In genomic region chrX:117376460-117376859, GRCh38 we compare ENCODE assay signal across 26 cellular contexts.
DNase-seq lines count a peak whose midpoint lies in the region; ATAC-seq, FAIRE-seq and TF ChIP-seq lines count a peak whose summit lies in the region.
"Had no signal": no experiment of that assay in that cellular context is flagged by ENCODE, and none has a peak within 500 bp of the region (broad histone marks: within the 10 kb centered on the region; RNA-seq: fewer than 3 reads in every experiment).

No MANE protein-coding gene starts in this region.

- no peak overlapping the region for H3K4me2 ChIP-seq in A549
- H3K4me2 ChIP-seq: smooth muscle cell had no signal

- no peak overlapping the region for H3K27ac Mint-ChIP-seq in mesothelial cell of epicardium
- H3K27ac Mint-ChIP-seq: activated CD4-positive, alpha-beta T cell treated with anti-CD3 and anti-CD28 coated beads for 36 hours; activated naive CD8-positive, alpha-beta T cell; brain; CD4-positive, CD25-positive, alpha-beta regulatory T cell; progenitor cell of endocrine pancreas had no signal

- CTCF ChIA-PET in A549 (lab: Yijun Ruan, JAX): no interaction called here

- no peaks in the 10 kb centered on the region for H3K9me3 ChIP-seq in A549
- no peaks in the 10 kb centered on the region for H3K9me3 ChIP-seq in MG63
- H3K9me3 ChIP-seq: mucosa of descending colon, vagina had no signal

- no peak for ATAC-seq in A549
- ATAC-seq in HG03039 (IDR thresholded peaks at IDR 0.05; ENCODE audit: unreplicated experiment): no peak
- ATAC-seq: activated CD4-positive, alpha-beta T cell treated with anti-CD3 and anti-CD28 coated beads for 36 hours; left colon; mucosa of descending colon had no signal

- TF ChIP-seq RAD21 in A549 (conservative IDR thresholded peaks at IDR 0.05 in 1 of 2, IDR thresholded peaks at IDR 0.05 in 1 of 2): no peak
- TF ChIP-seq RAD21 in Ishikawa (IDR thresholded peaks at IDR 0.05; ENCODE audit: low read depth): no peak

- H3K36me3 ChIP-seq in kidney epithelial cell (ENCODE audit: control insufficient read depth, insufficient read depth, low read length): no peaks in the 10 kb centered on the region
- no peaks in the 10 kb centered on the region for H3K36me3 ChIP-seq in MG63
- H3K36me3 ChIP-seq: vagina had no signal

- TF ChIP-seq POLR2A in A549 (IDR thresholded peaks at IDR 0.05; ENCODE audit: low read length): no peak

- POLR2A ChIA-PET in A549 (lab: Yijun Ruan, JAX): no interaction called here

- TF ChIP-seq CTCF in A549 (IDR thresholded peaks at IDR 0.05): no peak
- TF ChIP-seq CTCF in kidney epithelial cell (IDR thresholded peaks at IDR 0.05; ENCODE audit: insufficient read depth, low read length, poor library complexity, severe bottlenecking): no peak
- no peak for TF ChIP-seq CTCF in mesothelial cell of epicardium (IDR thresholded peaks at IDR 0.05; ENCODE audit: unreplicated experiment)

- H3K27me3 ChIP-seq in kidney epithelial cell (ENCODE audit: control insufficient read depth, insufficient read depth, low read length): no peaks in the 10 kb centered on the region
- H3K27me3 ChIP-seq in MG63: no peaks in the 10 kb centered on the region
- H3K27me3 ChIP-seq: vagina had no signal

- H3K27me3 Mint-ChIP-seq in mesothelial cell of epicardium (ENCODE audit: low read depth): no peaks in the 10 kb centered on the region
- H3K27me3 Mint-ChIP-seq: activated CD4-positive, alpha-beta T cell treated with anti-CD3 and anti-CD28 coated beads for 36 hours; activated naive CD8-positive, alpha-beta T cell; brain; CD4-positive, CD25-positive, alpha-beta regulatory T cell; progenitor cell of endocrine pancreas had no signal

- no peak for FAIRE-seq in A549 (lab: Jason Lieb, UNC)
- FAIRE-seq: frontal cortex had no signal

- DNase-seq in A549 (ENCODE audit: low read depth in 1 of 2, low spot score in 1 of 2) (peak in 1 of 2 experiments; percentile 41), astrocyte of the hippocampus (ENCODE audit: low read depth, low spot score) (peak; percentile 32), kidney epithelial cell (ENCODE audit: low read depth) (peak; percentile 4), hypothalamus (lab: John Stamatoyannopoulos, UW) (no peak), MG63 (no peak), mesothelial cell of epicardium (ENCODE audit: low spot score in 2 of 2, unreplicated experiment in 2 of 2) (no peak)
- DNase-seq: activated CD4-positive, alpha-beta T cell treated with anti-CD3 and anti-CD28 coated beads for 36 hours; CD4-positive, CD25-positive, alpha-beta regulatory T cell; cortex of kidney; DMS153; Kasumi-1; left colon; mucosa of descending colon; NCI-H1930; NCI-H446; NK-92 treated with Interleukin-12 subunit alpha and Interleukin-12 subunit beta, amount 100 ng/mL, for 24 hours; stimulated activated CD4-positive, alpha-beta T cell treated with anti-CD3 and anti-CD28 coated beads, Interleukin-4, amount 100 ng/mL, for 24 hours had no signal

- no peaks in the 10 kb centered on the region for H3K4me1 Mint-ChIP-seq in mesothelial cell of epicardium
- H3K4me1 Mint-ChIP-seq: activated CD4-positive, alpha-beta T cell treated with anti-CD3 and anti-CD28 coated beads for 36 hours; CD4-positive, CD25-positive, alpha-beta regulatory T cell; neural crest cell had no signal

- H3K36me3 Mint-ChIP-seq in mesothelial cell of epicardium: no peaks in the 10 kb centered on the region
- H3K36me3 Mint-ChIP-seq: activated naive CD8-positive, alpha-beta T cell; brain; CD4-positive, CD25-positive, alpha-beta regulatory T cell had no signal

- H3K4me1 ChIP-seq in A549: no peaks in the 10 kb centered on the region
- H3K4me1 ChIP-seq: vagina had no signal

- H3K9me3 Mint-ChIP-seq in mesothelial cell of epicardium: no peaks in the 10 kb centered on the region
- H3K9me3 Mint-ChIP-seq: brain, neural crest cell had no signal

- H3K4me3 ChIP-seq in A549 (no peak overlapping the region), kidney epithelial cell (ENCODE audit: low read depth, low read length) (no peak overlapping the region), MG63 (no peak overlapping the region)
- H3K4me3 ChIP-seq: mucosa of descending colon, smooth muscle cell, vagina had no signal

- H3K27ac ChIP-seq in A549: no peak overlapping the region
- H3K27ac ChIP-seq: vagina had no signal

- H3K4me3 Mint-ChIP-seq in mesothelial cell of epicardium: no peak overlapping the region
- H3K4me3 Mint-ChIP-seq: activated CD4-positive, alpha-beta T cell treated with anti-CD3 and anti-CD28 coated beads for 36 hours; activated naive CD8-positive, alpha-beta T cell; brain; CD4-positive, CD25-positive, alpha-beta regulatory T cell; neural crest cell had no signal

- TF ChIP-seq EP300 in A549 (IDR thresholded peaks at IDR 0.05) (no peak), Ishikawa (IDR thresholded peaks at IDR 0.05; ENCODE audit: borderline replicate concordance) (no peak)

TF ChIP-seq in A549, 52 proteins besides CTCF, POLR2A, EP300 and RAD21:
- no peak for TF ChIP-seq SMC3 (IDR thresholded peaks at IDR 0.05)
- TF ChIP-seq NR3C1 (IDR thresholded peaks at IDR 0.05): no peak
- no peak for TF ChIP-seq HDAC2 (IDR thresholded peaks at IDR 0.05)
- TF ChIP-seq GATA3 (IDR thresholded peaks at IDR 0.05; ENCODE audit: borderline replicate concordance): no peak
- TF ChIP-seq TP53 (CRISPR knock-in tag; IDR thresholded peaks at IDR 0.05): no peak
- no peak for TF ChIP-seq ESRRA (IDR thresholded peaks at IDR 0.05; ENCODE audit: borderline replicate concordance, low read length)
- TF ChIP-seq CEBPB (IDR thresholded peaks at IDR 0.05): peak in 1 of 2 experiments; percentile 78; a peak in 2 of 4 replicates
- no peak for TF ChIP-seq ZC3H11A (IDR thresholded peaks at IDR 0.05)
- no peak for TF ChIP-seq FOSL2 (IDR thresholded peaks at IDR 0.05)
- TF ChIP-seq FOSL2 (CRISPR knock-in tag; IDR thresholded peaks at IDR 0.05): 0 out of 2 replicates have a peak, but pooled peaks have one; percentile 22
- TF ChIP-seq HOXB5 (CRISPR knock-in tag; IDR thresholded peaks at IDR 0.05): no peak
- no peak for TF ChIP-seq CBX2 (IDR thresholded peaks at IDR 0.05; ENCODE audit: borderline replicate concordance, low read depth)
- TF ChIP-seq HEYL (CRISPR knock-in tag; IDR thresholded peaks at IDR 0.05): no peak
- TF ChIP-seq FOXS1 (CRISPR knock-in tag; IDR thresholded peaks at IDR 0.05): no peak
- no peak for TF ChIP-seq MAZ (IDR thresholded peaks at IDR 0.05; ENCODE audit: borderline replicate concordance, low read depth, low read length)
- TF ChIP-seq, protein P1, sequence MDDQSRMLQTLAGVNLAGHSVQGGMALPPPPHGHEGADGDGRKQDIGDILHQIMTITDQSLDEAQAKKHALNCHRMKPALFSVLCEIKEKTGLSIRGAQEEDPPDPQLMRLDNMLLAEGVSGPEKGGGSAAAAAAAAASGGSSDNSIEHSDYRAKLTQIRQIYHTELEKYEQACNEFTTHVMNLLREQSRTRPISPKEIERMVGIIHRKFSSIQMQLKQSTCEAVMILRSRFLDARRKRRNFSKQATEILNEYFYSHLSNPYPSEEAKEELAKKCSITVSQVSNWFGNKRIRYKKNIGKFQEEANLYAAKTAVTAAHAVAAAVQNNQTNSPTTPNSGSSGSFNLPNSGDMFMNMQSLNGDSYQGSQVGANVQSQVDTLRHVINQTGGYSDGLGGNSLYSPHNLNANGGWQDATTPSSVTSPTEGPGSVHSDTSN (IDR thresholded peaks at IDR 0.05): no peak
- TF ChIP-seq KDM5A (IDR thresholded peaks at IDR 0.05): no peak

TF ChIP-seq in Ishikawa, 13 proteins besides CTCF, POLR2A, EP300 and RAD21:
- TF ChIP-seq NFIC (IDR thresholded peaks at IDR 0.05): no peak
- TF ChIP-seq, protein P2, sequence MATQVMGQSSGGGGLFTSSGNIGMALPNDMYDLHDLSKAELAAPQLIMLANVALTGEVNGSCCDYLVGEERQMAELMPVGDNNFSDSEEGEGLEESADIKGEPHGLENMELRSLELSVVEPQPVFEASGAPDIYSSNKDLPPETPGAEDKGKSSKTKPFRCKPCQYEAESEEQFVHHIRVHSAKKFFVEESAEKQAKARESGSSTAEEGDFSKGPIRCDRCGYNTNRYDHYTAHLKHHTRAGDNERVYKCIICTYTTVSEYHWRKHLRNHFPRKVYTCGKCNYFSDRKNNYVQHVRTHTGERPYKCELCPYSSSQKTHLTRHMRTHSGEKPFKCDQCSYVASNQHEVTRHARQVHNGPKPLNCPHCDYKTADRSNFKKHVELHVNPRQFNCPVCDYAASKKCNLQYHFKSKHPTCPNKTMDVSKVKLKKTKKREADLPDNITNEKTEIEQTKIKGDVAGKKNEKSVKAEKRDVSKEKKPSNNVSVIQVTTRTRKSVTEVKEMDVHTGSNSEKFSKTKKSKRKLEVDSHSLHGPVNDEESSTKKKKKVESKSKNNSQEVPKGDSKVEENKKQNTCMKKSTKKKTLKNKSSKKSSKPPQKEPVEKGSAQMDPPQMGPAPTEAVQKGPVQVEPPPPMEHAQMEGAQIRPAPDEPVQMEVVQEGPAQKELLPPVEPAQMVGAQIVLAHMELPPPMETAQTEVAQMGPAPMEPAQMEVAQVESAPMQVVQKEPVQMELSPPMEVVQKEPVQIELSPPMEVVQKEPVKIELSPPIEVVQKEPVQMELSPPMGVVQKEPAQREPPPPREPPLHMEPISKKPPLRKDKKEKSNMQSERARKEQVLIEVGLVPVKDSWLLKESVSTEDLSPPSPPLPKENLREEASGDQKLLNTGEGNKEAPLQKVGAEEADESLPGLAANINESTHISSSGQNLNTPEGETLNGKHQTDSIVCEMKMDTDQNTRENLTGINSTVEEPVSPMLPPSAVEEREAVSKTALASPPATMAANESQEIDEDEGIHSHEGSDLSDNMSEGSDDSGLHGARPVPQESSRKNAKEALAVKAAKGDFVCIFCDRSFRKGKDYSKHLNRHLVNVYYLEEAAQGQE (IDR thresholded peaks at IDR 0.05; ENCODE audit: low read depth): no peak
- TF ChIP-seq CEBPB (IDR thresholded peaks at IDR 0.05): peak; percentile 86
- no peak for TF ChIP-seq CREB1 (IDR thresholded peaks at IDR 0.05; ENCODE audit: low read depth)
- TF ChIP-seq ZBTB7A (IDR thresholded peaks at IDR 0.05; ENCODE audit: low read depth): no peak

Comparison
In these comparisons a context has a peak if more than half of its experiments do, and no peak if none do; other contexts are left out.
1. DNase-seq: peak in astrocyte of the hippocampus (single experiment) and kidney epithelial cell (single experiment); none in hypothalamus (0 of 51), MG63 (single experiment) and mesothelial cell of epicardium (0 of 2).